12 cellular contexts compared by ENCODE assay signal in genomic region chr6:69816017-69816416, GRCh38. TPM values are rescaled to one million over a fixed set of nuclear protein-coding genes. Genes with fewer than 3 reads are reported as not detected.
DNase-seq lines count a peak whose midpoint lies in the region; ATAC-seq lines count a peak whose summit lies in the region.
"Had no signal": no experiment of that assay in that cellular context is flagged by ENCODE, and none has a peak within 500 bp of the region (broad histone marks: within the 10 kb centered on the region; RNA-seq: fewer than 3 reads in every experiment).

No MANE protein-coding gene starts in this region.

- no peaks in the 10 kb centered on the region for H3K27me3 Mint-ChIP-seq in naive thymus-derived CD8-positive, alpha-beta T cell

- ATAC-seq in GM18907 (IDR thresholded peaks at IDR 0.05; ENCODE audit: unreplicated experiment) (peak; percentile 75), GM21825 (IDR thresholded peaks at IDR 0.05; ENCODE audit: unreplicated experiment) (peak; percentile 65), HG03558 (IDR thresholded peaks at IDR 0.05; ENCODE audit: extremely low read depth, unreplicated experiment) (peak; percentile 54)
- peak; percentile 64 to 72 for ATAC-seq in naive thymus-derived CD8-positive, alpha-beta T cell

- H3K36me3 Mint-ChIP-seq in naive thymus-derived CD8-positive, alpha-beta T cell, result peaks cover 0 to 5% (median 3%) of the 10 kb centered on the region in 3 donors

- no peak overlapping the region for H3K27ac ChIP-seq in caudate nucleus (ENCODE audit: low read depth, low read length)
- H3K27ac ChIP-seq: VCaP had no signal

- peak overlapping the region; percentile 91 to 99 (median 96) for H3K27ac Mint-ChIP-seq in naive thymus-derived CD8-positive, alpha-beta T cell
- H3K27ac Mint-ChIP-seq: dendritic cell treated with granulocyte-macrophage colony-stimulating factor and Interleukin-4, amounts not matched to agents 40 ng/mL and 50 ng/mL, for 4 days had no signal

- H3K4me1 Mint-ChIP-seq in naive thymus-derived CD8-positive, alpha-beta T cell, result peaks cover 32 to 61% (median 46%) of the 10 kb centered on the region in 4 donors

- POLR2A ChIA-PET in naive thymus-derived CD8-positive, alpha-beta T cell (lab: Charles Lee), result interaction anchor here (0.9 to 5.1 kb wide), 3 partner anchors 16 to 51 kb away, joined by 4 to 54 read pairs (median 6); partner anchors contain the start of gene LMBRD1

- H3K9me3 Mint-ChIP-seq in naive thymus-derived CD8-positive, alpha-beta T cell, result no peaks in the 10 kb centered on the region
- H3K9me3 Mint-ChIP-seq: dendritic cell treated with granulocyte-macrophage colony-stimulating factor and Interleukin-4, amounts not matched to agents 40 ng/mL and 50 ng/mL, for 4 days had no signal

- DNase-seq in naive thymus-derived CD8-positive, alpha-beta T cell, result peak in 3 of 10 donors; percentile 25 to 31 (median 29)
- no peak for DNase-seq in caudate nucleus (lab: John Stamatoyannopoulos, UW)
- DNase-seq in stimulated activated CD4-positive, alpha-beta T cell treated with anti-CD3 and anti-CD28 coated beads, Interleukin-1b, Interleukin-23, amount 100 ng/mL, for 48 hours, result no peak
- no peak for DNase-seq in NCI-H2171 (lab: John Stamatoyannopoulos, UW)
- DNase-seq in stimulated activated CD4-positive, alpha-beta T cell treated with anti-CD3 and anti-CD28 coated beads, Interleukin-12 subunit alpha, Interleukin-12 subunit beta, amount 100 ng/mL, for 4 hours, result no peak
- DNase-seq: NCI-H1694 treated with DMSO at 0.1 percent for 48 hours had no signal

- H3K4me3 Mint-ChIP-seq in naive thymus-derived CD8-positive, alpha-beta T cell, result peak overlapping the region; percentile 59 to 87 (median 80)
- H3K4me3 Mint-ChIP-seq: dendritic cell treated with granulocyte-macrophage colony-stimulating factor and Interleukin-4, amounts not matched to agents 40 ng/mL and 50 ng/mL, for 4 days had no signal

RNA-seq across cellular contexts. Expression of gene LMBRD1, which starts 19.2 kb away (rescaled TPM):
- 10 to 100 TPM; 45.0 to 48.1 TPM for total RNA-seq in naive thymus-derived CD8-positive, alpha-beta T cell
- 10 to 100 TPM; 29.7 to 38.0 (median 35.6) TPM for polyA plus RNA-seq in naive thymus-derived CD8-positive, alpha-beta T cell

RNA-seq across cellular contexts. Expression of gene COL19A1, which starts 50.3 kb away (rescaled TPM):
- total RNA-seq in naive thymus-derived CD8-positive, alpha-beta T cell, result 1 to 10 TPM; 1.8 to 2.1 TPM
- under 1 TPM in 2 of 3 donors, not detected in 1; 0.02 to 0.05 TPM for polyA plus RNA-seq in naive thymus-derived CD8-positive, alpha-beta T cell
- total RNA-seq: kidney epithelial cell had no signal
